ENCODE assay signal across 8 cellular contexts in the genomic region with DNA sequence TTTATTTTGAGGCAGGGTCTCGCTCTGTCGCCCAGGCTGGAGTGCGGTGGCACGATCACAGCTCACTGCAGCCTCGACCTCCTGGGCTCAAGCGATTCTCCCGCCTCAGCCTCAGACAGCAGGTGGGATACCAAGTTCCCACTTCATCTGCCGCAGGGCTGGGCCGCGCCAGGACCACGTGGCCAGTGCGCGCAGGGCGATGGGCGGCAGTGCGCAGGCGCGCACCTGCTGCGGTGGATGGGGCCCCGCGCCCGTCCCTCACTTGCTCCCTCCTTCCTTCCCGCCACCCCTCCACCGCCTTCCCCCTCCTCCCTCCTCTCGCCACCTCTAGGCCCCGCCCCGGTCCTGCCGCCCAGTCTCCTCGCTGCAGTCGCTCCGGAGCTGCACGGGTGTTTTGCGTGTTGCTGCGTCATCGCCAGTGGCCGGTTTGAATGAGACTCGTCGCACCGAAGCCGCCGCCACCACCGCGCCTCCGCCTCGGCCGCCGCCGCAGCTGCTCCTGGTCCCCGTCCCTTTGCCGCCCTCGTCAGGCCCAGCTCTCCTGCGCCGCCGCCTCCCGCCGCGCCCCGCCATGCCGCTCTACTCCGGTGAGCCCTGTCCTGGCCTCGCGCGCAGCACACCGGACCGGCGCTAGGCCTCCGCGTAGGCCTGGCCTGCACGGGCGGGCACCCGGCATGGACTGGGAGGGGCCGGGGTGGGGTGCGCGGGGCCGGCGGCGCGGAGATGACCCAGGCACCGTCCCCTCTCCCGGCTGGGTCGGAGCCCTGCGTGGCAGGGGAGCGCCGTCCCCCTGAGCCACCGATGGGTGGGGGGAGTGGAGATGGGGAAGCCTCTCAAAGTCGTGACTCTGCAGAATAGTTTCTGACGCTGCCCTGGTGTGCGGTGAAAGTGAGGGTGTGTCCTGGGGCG. TPM values are rescaled to one million over a fixed set of nuclear protein-coding genes. Genes with fewer than 3 reads are reported as not detected.
DNase-seq lines count a peak whose midpoint lies in the region; ATAC-seq and TF ChIP-seq lines count a peak whose summit lies in the region.

USP14 (plus strand) TSS at position 430 of the 909 bp plus-strand sequence; CDS start at position 572, 142 bp downstream.

- no peak within 1 kb of the TSS for H3K23ac ChIP-seq in H9 (ENCODE audit: insufficient read length, low read depth, low read length)

- TF ChIP-seq CTCF in H9 (conservative IDR thresholded peaks at IDR 0.05) (peak; percentile 11; the same call in 1 of the 3 replicates), natural killer cell (IDR thresholded peaks at IDR 0.05) (no peak)

- H3K4ac ChIP-seq in H9 (ENCODE audit: low read depth, low read length): no peak within 1 kb of the TSS

- H3K9me3 Mint-ChIP-seq in H9 (peaks cover 0 to 9% of the 10 kb centered on the region in 2 experiments; a peak in 1 of 5 replicates), natural killer cell (no peaks in the 10 kb centered on the region)

- no peak within 1 kb of the TSS for H2AK5ac ChIP-seq in H9 (ENCODE audit: insufficient read length, low read length)

- H3K27me3 ChIP-seq in H9 (ENCODE audit: insufficient read depth, low read length): peaks cover 4% of the 10 kb centered on the region; the same call in 1 of the 2 replicates

- no peak within 1 kb of the TSS for H2BK120ac ChIP-seq in H9 (ENCODE audit: low read depth, low read length, poor library complexity, severe bottlenecking)

- peaks cover 5 to 13% (median 7%) of the 10 kb centered on the region in 3 experiments; a peak in 5 of 7 replicates for H3K36me3 Mint-ChIP-seq in H9 (ENCODE audit: insufficient read depth in 1 of 3, low read depth in 3 of 3)
- no peaks in the 10 kb centered on the region for H3K36me3 Mint-ChIP-seq in natural killer cell

- peak; percentile 90 to 96 (median 91) for ATAC-seq in natural killer cell

- 0 out of 2 replicates have a peak, but pooled peaks cover 5% of the 10 kb centered on the region for H3K4me1 ChIP-seq in ES-I3 (ENCODE audit: insufficient read depth, low read length)
- no peaks in the 10 kb centered on the region for H3K4me1 ChIP-seq in H9 (ENCODE audit: insufficient read depth, low read length)

- H3K79me1 ChIP-seq in H9 (ENCODE audit: insufficient read depth, low read depth, low read length, poor library complexity, severe bottlenecking): no peaks in the 10 kb centered on the region

- intact Hi-C loops in natural killer cell (cut with micrococcal nuclease): no loop called here

- H3K4me1 Mint-ChIP-seq in H9 (peaks cover 4 to 15% of the 10 kb centered on the region in 2 experiments), natural killer cell (peaks cover 21 to 22% of the 10 kb centered on the region in 2 donors)

- no peaks in the 10 kb centered on the region for H3K9me3 ChIP-seq in ES-I3 (ENCODE audit: control insufficient read depth, insufficient read depth, low read length)
- no peaks in the 10 kb centered on the region for H3K9me3 ChIP-seq in H9 (ENCODE audit: control insufficient read depth, low read depth, low read length)

- no peak within 1 kb of the TSS for H4K91ac ChIP-seq in H9 (ENCODE audit: insufficient read length, low read depth, low read length)

- H3T11ph ChIP-seq in H9 (ENCODE audit: low read length): no peak within 1 kb of the TSS

- H3K27ac ChIP-seq in H9 (ENCODE audit: insufficient read length, low read depth, low read length): no peak within 1 kb of the TSS

- peak within 1 kb of the TSS; percentile 83 for H3K9ac ChIP-seq in ES-I3 (ENCODE audit: low read depth, low read length)
- H3K9ac ChIP-seq in H9 (ENCODE audit: extremely low read depth, insufficient read length, low read length): peak within 1 kb of the TSS; percentile 79

- no peak within 1 kb of the TSS for H3K56ac ChIP-seq in H9 (ENCODE audit: insufficient read length, low read depth, low read length)

- peak; percentile 98 for DNase-seq in H9
- DNase-seq in M059J (ENCODE audit: low read depth): peak; percentile 94
- peak; percentile 97 for DNase-seq in activated T-helper 9 cell treated with anti-CD3 and anti-CD28 coated beads, Interleukin-2, amount 50 U/mL, for 16 hours (ENCODE audit: low read depth)
- DNase-seq in fibroblast of peridontal ligament (ENCODE audit: extremely low read depth): peak; percentile 93
- DNase-seq in natural killer cell: peak; percentile 89
- DNase-seq in stimulated activated naive CD4-positive, alpha-beta T cell (lab: John Stamatoyannopoulos, UW): peak; percentile 90 to 96 (median 94)

- H4K5ac ChIP-seq in H9 (ENCODE audit: insufficient read length, low read depth, low read length): no peak within 1 kb of the TSS

- H2AFZ ChIP-seq in H9 (ENCODE audit: low read length): no peak within 1 kb of the TSS

- no peak within 1 kb of the TSS for H2BK12ac ChIP-seq in H9 (ENCODE audit: insufficient read length, low read depth, low read length)

- H2BK20ac ChIP-seq in H9 (ENCODE audit: low read depth, low read length, poor library complexity, severe bottlenecking): no peak within 1 kb of the TSS

- H2BK5ac ChIP-seq in H9 (ENCODE audit: insufficient read length, low read length): no peak within 1 kb of the TSS

- no peaks in the 10 kb centered on the region for H3K36me3 ChIP-seq in ES-I3 (ENCODE audit: insufficient read depth, low read length)

- H3K23me2 ChIP-seq in H9 (ENCODE audit: insufficient read length, low read depth, low read length, poor library complexity, severe bottlenecking): no peaks in the 10 kb centered on the region

- peak within 1 kb of the TSS; percentile 82 for H3K14ac ChIP-seq in H9 (ENCODE audit: insufficient read depth, low read length)

- H3K27me3 Mint-ChIP-seq in H9 (ENCODE audit: low read depth) (peaks cover 28% of the 10 kb centered on the region), natural killer cell (ENCODE audit: low read depth in 2 of 2) (no peaks in the 10 kb centered on the region)

- H3K79me2 ChIP-seq in H9 (ENCODE audit: insufficient read depth, low read length): peaks cover 31% of the 10 kb centered on the region

- peak within 1 kb of the TSS; percentile 96 to 98 for H3K4me3 Mint-ChIP-seq in H9
- peak within 1 kb of the TSS; percentile 91 for H3K4me3 Mint-ChIP-seq in natural killer cell

- H4K20me1 ChIP-seq in H9 (ENCODE audit: control insufficient read depth, insufficient read depth, insufficient read length): no peaks in the 10 kb centered on the region

- peak; percentile 75 for TF ChIP-seq POLR2A in Raji (IDR thresholded peaks at IDR 0.05; ENCODE audit: insufficient read depth, low read depth, low read length)

- no CpG with 5 or more reads among the region's 89 CpGs for WGBS in H9 (ENCODE audit: extremely low coverage, insufficient read length, low lambda C conversion rate)

- H3K18ac ChIP-seq in H9 (ENCODE audit: insufficient read length, low read depth, low read length): peak within 1 kb of the TSS; percentile 81

- H3K4me2 ChIP-seq in H9 (ENCODE audit: insufficient read depth, insufficient read length, low read length): peak within 1 kb of the TSS; percentile 84

- H4K8ac ChIP-seq in H9 (replicated peaks; ENCODE audit: insufficient read length, low read depth, low read length): no peak within 1 kb of the TSS

- no peak within 1 kb of the TSS for H2BK15ac ChIP-seq in H9 (ENCODE audit: low read depth, low read length)

- peak within 1 kb of the TSS; percentile 83 to 98 (median 93); a peak in 6 of 7 replicates for H3K27ac Mint-ChIP-seq in H9
- H3K27ac Mint-ChIP-seq in natural killer cell: peak within 1 kb of the TSS; percentile 86 to 92

RNA-seq across cellular contexts. Expression of gene USP14, which starts in this region (rescaled TPM):
- 92.1 and 94.0 TPM in 2 replicates for total RNA-seq in H9 (2021)
- 9.9 and 42.3 TPM in 2 replicates for total RNA-seq in M059J (2014; rRNA removed; shearing (Covaris generic))
- 10 to 100 TPM; 48.4 to 56.8 (median 50.8) TPM for total RNA-seq in natural killer cell
